9 cellular contexts compared by ENCODE assay signal in the genomic region with DNA sequence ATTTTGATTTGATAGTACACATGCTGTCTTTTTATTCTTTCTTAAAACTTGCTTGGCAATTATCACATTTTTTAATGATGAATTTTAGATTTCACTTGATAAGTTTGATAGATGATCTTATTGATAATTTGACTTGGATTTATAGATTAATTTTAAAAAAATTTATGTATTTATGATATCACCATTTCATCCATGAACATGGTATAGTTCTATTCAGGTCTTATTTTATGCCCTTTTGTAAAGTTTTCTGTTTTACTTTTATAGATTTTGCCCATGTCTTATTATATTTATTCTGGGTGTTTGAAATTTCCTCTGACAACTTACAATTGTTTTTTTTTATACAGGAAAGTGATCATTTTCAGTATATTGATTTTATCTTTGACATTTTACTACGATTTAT. TPM values are rescaled to one million over a fixed set of nuclear protein-coding genes. Genes with fewer than 3 reads are reported as not detected.
"Had no signal": no experiment of that assay in that cellular context is flagged by ENCODE, and none has a peak within 500 bp of the region (broad histone marks: within the 10 kb centered on the region; RNA-seq: fewer than 3 reads in every experiment).

No MANE protein-coding gene starts in this region.

- ATAC-seq: HCT116, K562 had no signal

- H3K9me3 ChIP-seq: HAP-1 had no signal

- H3K4me1 ChIP-seq: HAP-1 had no signal

- H3K4me3 ChIP-seq: GM23248, HAP-1, K562 had no signal

- H3K36me3 ChIP-seq: HAP-1 had no signal

- DNase-seq: GM23248, GOT3, H7, IMR-90 had no signal

- H3K27ac ChIP-seq: GM23248 had no signal

- FAIRE-seq: HTR-8/SVneo, K562 had no signal

RNA-seq across cellular contexts. Expression of gene ZNF536, which starts 39.5 kb away (rescaled TPM):
- total RNA-seq: HT-29, IMR-90, K562 had no signal
- polyA plus RNA-seq: IMR-90, K562 had no signal
